Comparison of ENCODE assay signal across 17 cellular contexts in genomic region chr4:95000076-95000648, GRCh38.
DNase-seq lines count a peak whose midpoint lies in the region; TF ChIP-seq lines count a peak whose summit lies in the region.
"Had no signal": no experiment of that assay in that cellular context is flagged by ENCODE, and none has a peak within 500 bp of the region (broad histone marks: within the 10 kb centered on the region; RNA-seq: fewer than 3 reads in every experiment).

No MANE protein-coding gene starts in this region.

- H3K27ac Mint-ChIP-seq in osteocyte (ENCODE audit: unreplicated experiment): peak overlapping the region; percentile 42
- H3K27ac Mint-ChIP-seq: CD4-positive, alpha-beta T cell; IgD-negative memory B cell had no signal

- no peaks in the 10 kb centered on the region for H4K20me1 ChIP-seq in smooth muscle cell (ENCODE audit: low read depth)

- no peaks in the 10 kb centered on the region for H3K9me3 Mint-ChIP-seq in osteocyte (ENCODE audit: unreplicated experiment)
- H3K9me3 Mint-ChIP-seq: CD4-positive, alpha-beta T cell had no signal

- POLR2A ChIA-PET in HEK293 (lab: Yijun Ruan, JAX): no interaction called here

- TF ChIP-seq POLR2A in thyroid gland (IDR thresholded peaks at IDR 0.05): no peak

- TF ChIP-seq CTCF in BE2C (IDR thresholded peaks at IDR 0.05; ENCODE audit: low read depth, low read length): no peak
- TF ChIP-seq CTCF in HEK293 (tag by site-specific recombination; IDR thresholded peaks at IDR 0.05): no peak
- TF ChIP-seq CTCF in fibroblast of villous mesenchyme (IDR thresholded peaks at IDR 0.05; ENCODE audit: insufficient read depth, low read depth, low read length): no peak
- no peak for TF ChIP-seq CTCF in osteocyte (IDR thresholded peaks at IDR 0.05)
- TF ChIP-seq CTCF in smooth muscle cell (IDR thresholded peaks at IDR 0.05; ENCODE audit: borderline replicate concordance, insufficient read depth, poor library complexity, severe bottlenecking): no peak
- no peak for TF ChIP-seq CTCF in thyroid gland (IDR thresholded peaks at IDR 0.05)

- H3K4me2 ChIP-seq in smooth muscle cell: no peak overlapping the region

- H3K36me3 ChIP-seq in BE2C (no peaks in the 10 kb centered on the region), HEK293 (ENCODE audit: control insufficient read depth in 2 of 2, insufficient read depth in 1 of 2, low read length in 2 of 2) (no peaks in the 10 kb centered on the region), smooth muscle cell (ENCODE audit: low read depth) (no peaks in the 10 kb centered on the region), thyroid gland (no peaks in the 10 kb centered on the region)

- H3K27me3 ChIP-seq in BE2C: no peaks in the 10 kb centered on the region
- no peaks in the 10 kb centered on the region for H3K27me3 ChIP-seq in smooth muscle cell (ENCODE audit: low read depth)
- no peaks in the 10 kb centered on the region for H3K27me3 ChIP-seq in thyroid gland

- no peaks in the 10 kb centered on the region for H3F3A ChIP-seq in smooth muscle cell (ENCODE audit: low read depth)

- no peaks in the 10 kb centered on the region for H3K27me3 Mint-ChIP-seq in osteocyte (ENCODE audit: unreplicated experiment)
- H3K27me3 Mint-ChIP-seq: CD4-positive, alpha-beta T cell; IgD-negative memory B cell had no signal

- no peak overlapping the region for H3K4me3 Mint-ChIP-seq in osteocyte (ENCODE audit: unreplicated experiment)
- H3K4me3 Mint-ChIP-seq: CD4-positive, alpha-beta T cell; IgD-negative memory B cell had no signal

- peak overlapping the region; percentile 5; the same call in 1 of the 2 replicates for H3K4me3 ChIP-seq in BE2C (ENCODE audit: low read depth, low read length)
- H3K4me3 ChIP-seq in HEK293 (ENCODE audit: low read depth, low read length): no peak overlapping the region
- no peak overlapping the region for H3K4me3 ChIP-seq in fibroblast of villous mesenchyme (ENCODE audit: low read depth, low read length)
- no peak overlapping the region for H3K4me3 ChIP-seq in smooth muscle cell
- no peak overlapping the region for H3K4me3 ChIP-seq in thyroid gland (replicated peaks in 1 of 3)
- H3K4me3 ChIP-seq: GM12878, GM23248 had no signal

- H3K9ac ChIP-seq in smooth muscle cell (ENCODE audit: low read depth): no peak overlapping the region
- H3K9ac ChIP-seq: GM23248 had no signal

- H2AFZ ChIP-seq in smooth muscle cell (ENCODE audit: low read depth): no peak overlapping the region
- H2AFZ ChIP-seq: GM23248 had no signal

- intact Hi-C loops in thyroid gland (cut with DNase I): no loop called here

- H3K4me1 Mint-ChIP-seq in osteocyte (ENCODE audit: unreplicated experiment): peaks cover 25% of the 10 kb centered on the region

- H3K27ac ChIP-seq in HEK293 (ENCODE audit: extremely low read depth, low read depth, low read length) (no peak overlapping the region), smooth muscle cell (ENCODE audit: low read depth) (no peak overlapping the region), thyroid gland (no peak overlapping the region)
- H3K27ac ChIP-seq: C4-2B, GM23248 had no signal

- H3K4me1 ChIP-seq in BE2C: peaks cover 23% of the 10 kb centered on the region
- H3K4me1 ChIP-seq in HEK293 (ENCODE audit: control insufficient read depth, insufficient read depth, low read length): no peaks in the 10 kb centered on the region
- peaks cover 10% of the 10 kb centered on the region for H3K4me1 ChIP-seq in smooth muscle cell (ENCODE audit: low read depth)
- no peaks in the 10 kb centered on the region for H3K4me1 ChIP-seq in thyroid gland
- H3K4me1 ChIP-seq: Caco-2 had no signal

- no peaks in the 10 kb centered on the region for H3K9me3 ChIP-seq in BE2C
- H3K9me3 ChIP-seq in HEK293 (ENCODE audit: control insufficient read depth, insufficient read depth, low read depth, low read length): no peaks in the 10 kb centered on the region
- no peaks in the 10 kb centered on the region for H3K9me3 ChIP-seq in smooth muscle cell (replicated peaks; ENCODE audit: low read depth)
- no peaks in the 10 kb centered on the region for H3K9me3 ChIP-seq in thyroid gland
- H3K9me3 ChIP-seq: Caco-2 had no signal

- peak; percentile 25 for DNase-seq in BE2C
- DNase-seq in fibroblast of villous mesenchyme (ENCODE audit: low read depth): peak; percentile 36
- no peak for DNase-seq in osteocyte (ENCODE audit: extremely low spot score, unreplicated experiment)
- DNase-seq in smooth muscle cell (lab: John Stamatoyannopoulos, UW; ENCODE audit: unreplicated experiment): no peak
- DNase-seq in thyroid gland: no peak
- DNase-seq in activated effector memory CD4-positive, alpha-beta T cell treated with Interleukin-2 at 50 U/mL for 16 hours: no peak
- DNase-seq: ACHN; Caco-2; CD4-positive, alpha-beta T cell; DMS79 treated with DMSO at 0.1 percent for 48 hours; GF-D8; GM23248; KBM-7 had no signal

- 80% methylated on average over 4 of the region's 4 CpGs for WGBS in smooth muscle cell (ENCODE audit: low lambda C conversion rate)
- 80 to 86% methylated on average over 4 of the region's 4 CpGs for WGBS in thyroid gland, 2 donors

- no peaks in the 10 kb centered on the region for H3K36me3 Mint-ChIP-seq in osteocyte (ENCODE audit: unreplicated experiment)
- H3K36me3 Mint-ChIP-seq: IgD-negative memory B cell had no signal

- H3K79me2 ChIP-seq in smooth muscle cell (ENCODE audit: low read depth): no peaks in the 10 kb centered on the region

- CTCF ChIA-PET in HEK293 (lab: Yijun Ruan, JAX): interaction anchor here (0.6 to 0.7 kb wide), 3 partner anchors 36 to 389 kb away, joined by 3 to 4 read pairs (median 3); no protein-coding TSS in a partner anchor

TF ChIP-seq in HEK293, 187 proteins besides CTCF, POLR2A, EP300 and RAD21:
- TF ChIP-seq ZNF660 (tag by site-specific recombination; IDR thresholded peaks at IDR 0.05) (no peak), ZNF324 (tag by site-specific recombination; IDR thresholded peaks at IDR 0.05) (no peak), ZNF548 (tag by site-specific recombination; IDR thresholded peaks at IDR 0.05) (no peak), PRDM6 (tag by site-specific recombination; IDR thresholded peaks at IDR 0.05) (peak; percentile 35; the same call in 1 of the 2 replicates), ZNF544 (tag by site-specific recombination; IDR thresholded peaks at IDR 0.05) (no peak), PRDM10 (tag by site-specific recombination; IDR thresholded peaks at IDR 0.05) (no peak), ZNF600 (tag by site-specific recombination; IDR thresholded peaks at IDR 0.05) (peak; percentile 55; the same call in 1 of the 2 replicates)
TF ChIP-seq in HEK293: peak in this region for 2.

Comparison
In these comparisons a context has a peak if more than half of its experiments do, and no peak if none do; other contexts are left out.
1. DNase-seq: peak in BE2C (single experiment) and fibroblast of villous mesenchyme (single experiment); none in osteocyte (single experiment), smooth muscle cell (single experiment), thyroid gland (0 of 2) and activated effector memory CD4-positive, alpha-beta T cell treated with Interleukin-2 at 50 U/mL for 16 hours (single experiment).